30 cellular contexts compared by ENCODE assay signal in the genomic region with DNA sequence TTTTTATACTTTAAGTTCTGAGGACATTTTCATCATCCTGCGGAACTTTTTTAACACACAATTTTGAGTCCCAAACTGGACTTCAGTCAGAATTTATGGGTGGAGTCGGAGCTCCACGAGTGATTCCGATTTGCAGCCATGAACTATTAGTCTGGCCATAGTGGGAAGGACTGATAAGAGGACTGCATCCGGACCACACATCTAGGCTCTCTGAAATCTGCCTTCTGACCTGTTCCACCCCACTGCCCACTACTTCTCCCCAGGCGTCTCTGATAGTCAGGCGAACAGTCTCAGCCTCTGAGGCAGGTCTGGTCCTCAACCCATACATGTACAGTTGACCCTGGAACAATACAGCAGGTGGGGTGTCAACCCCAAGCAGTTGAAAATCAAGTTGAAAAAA.
"Had no signal": no experiment of that assay in that cellular context is flagged by ENCODE, and none has a peak within 500 bp of the region (broad histone marks: within the 10 kb centered on the region; RNA-seq: fewer than 3 reads in every experiment).

No MANE protein-coding gene starts in this region.

- H3K27ac ChIP-seq: brain microvascular endothelial cell, SJSA1 had no signal

- H3K9ac ChIP-seq: SK-N-SH had no signal

- H3K27ac Mint-ChIP-seq: activated CD4-positive, alpha-beta T cell treated with anti-CD3 and anti-CD28 coated beads for 36 hours; activated CD4-positive, alpha-beta T cell treated with anti-CD3 and anti-CD28 coated beads, Interleukin-2, amount 10 ng/mL, durations not matched to agents 7 days and 5 days; activated CD8-positive, alpha-beta memory T cell treated with anti-CD3 and anti-CD28 coated beads, Interleukin-2, amount 10 ng/mL, durations not matched to agents 7 days and 5 days; activated naive CD8-positive, alpha-beta T cell treated with anti-CD3 and anti-CD28 coated beads for 36 hours; T-helper 1 cell treated with Interleukin-12 subunit alpha and Interleukin-12 subunit beta and Interleukin-4 antibody, amounts not matched to agents 30 μg/mL and 1 μg/mL, for 36 hours; T-helper 2 cell treated with Interferon-gamma antibody and Interleukin-4, amounts not matched to agents 5 μg/mL and 100 μg/mL, for 36 hours had no signal

- H3K4me2 ChIP-seq: SK-N-SH had no signal

- FAIRE-seq: colon had no signal

- ATAC-seq: activated CD4-positive, alpha-beta T cell treated with anti-CD3 and anti-CD28 coated beads for 36 hours; activated CD4-positive, CD25-positive, alpha-beta regulatory T cell treated with anti-CD3 and anti-CD28 coated beads, Interleukin-2, amount 50 U/mL, for 24 hours; activated CD8-positive, alpha-beta memory T cell treated with anti-CD3 and anti-CD28 coated beads, Interleukin-2, amount 10 ng/mL, durations not matched to agents 7 days and 5 days; Panc1 had no signal

- H3K9me3 ChIP-seq: SJSA1, SK-N-SH had no signal

- H3K4me1 ChIP-seq: SJSA1 had no signal

- DNase-seq: activated CD4-positive, alpha-beta T cell treated with anti-CD3 and anti-CD28 coated beads for 36 hours; activated CD4-positive, alpha-beta T cell treated with anti-CD3 and anti-CD28 coated beads, Interleukin-2, amount 10 ng/mL, durations not matched to agents 7 days and 5 days; activated CD4-positive, alpha-beta T cell treated with anti-CD3 and anti-CD28 coated beads, Interleukin-2, amount 50 U/mL, for 48 hours; activated CD8-positive, alpha-beta memory T cell treated with anti-CD3 and anti-CD28 coated beads for 24 hours; activated CD8-positive, alpha-beta memory T cell treated with anti-CD3 and anti-CD28 coated beads, Interleukin-2, amount 10 ng/mL, durations not matched to agents 7 days and 5 days; activated CD8-positive, alpha-beta memory T cell treated with anti-CD3 and anti-CD28 coated beads, Interleukin-2, amount 50 U/mL, for 48 hours; activated effector memory CD4-positive, alpha-beta T cell treated with Interleukin-2 at 50 U/mL for 16 hours; activated naive CD4-positive, alpha-beta T cell; activated naive CD4-positive, alpha-beta T cell treated with anti-CD3 and anti-CD28 coated beads, Interleukin-2, amount 50 U/mL, for 16 hours; activated naive CD8-positive, alpha-beta T cell treated with anti-CD3 and anti-CD28 coated beads for 36 hours; activated T-cell treated with anti-CD3 and anti-CD28 coated beads, Interleukin-2, amount 50 U/mL, for 48 hours; amniotic stem cell; aorta; brain microvascular endothelial cell; central memory CD4-positive, alpha-beta T cell; Karpas-422; NCI-H1105; NCI-H1417 treated with DMSO at 0.1 percent for 48 hours; NCI-H1930; NCI-H2081 treated with DMSO at 0.1 percent for 48 hours; NCI-H345; NCI-H524 treated with DMSO at 0.1 percent for 48 hours; SHP77; SK-N-SH had no signal

- H3K4me3 Mint-ChIP-seq: activated CD4-positive, alpha-beta T cell treated with anti-CD3 and anti-CD28 coated beads for 36 hours; activated CD4-positive, alpha-beta T cell treated with anti-CD3 and anti-CD28 coated beads, Interleukin-2, amount 10 ng/mL, durations not matched to agents 7 days and 5 days; activated CD8-positive, alpha-beta memory T cell treated with anti-CD3 and anti-CD28 coated beads, Interleukin-2, amount 10 ng/mL, durations not matched to agents 7 days and 5 days; activated naive CD8-positive, alpha-beta T cell treated with anti-CD3 and anti-CD28 coated beads for 36 hours; T-helper 1 cell treated with Interleukin-12 subunit alpha and Interleukin-12 subunit beta and Interleukin-4 antibody, amounts not matched to agents 30 μg/mL and 1 μg/mL, for 36 hours; T-helper 2 cell treated with Interferon-gamma antibody and Interleukin-4, amounts not matched to agents 5 μg/mL and 100 μg/mL, for 36 hours had no signal

- H3K9me3 Mint-ChIP-seq: activated CD4-positive, alpha-beta T cell treated with anti-CD3 and anti-CD28 coated beads, Interleukin-2, amount 10 ng/mL, durations not matched to agents 7 days and 5 days; activated naive CD8-positive, alpha-beta T cell treated with anti-CD3 and anti-CD28 coated beads for 36 hours; T-helper 1 cell treated with Interleukin-12 subunit alpha and Interleukin-12 subunit beta and Interleukin-4 antibody, amounts not matched to agents 30 μg/mL and 1 μg/mL, for 36 hours; T-helper 2 cell treated with Interferon-gamma antibody and Interleukin-4, amounts not matched to agents 5 μg/mL and 100 μg/mL, for 36 hours had no signal

- H3K4me3 ChIP-seq: SJSA1 had no signal

- H3K27me3 ChIP-seq: brain microvascular endothelial cell, SJSA1 had no signal
